26 cellular contexts compared by ENCODE assay signal in the genomic region with DNA sequence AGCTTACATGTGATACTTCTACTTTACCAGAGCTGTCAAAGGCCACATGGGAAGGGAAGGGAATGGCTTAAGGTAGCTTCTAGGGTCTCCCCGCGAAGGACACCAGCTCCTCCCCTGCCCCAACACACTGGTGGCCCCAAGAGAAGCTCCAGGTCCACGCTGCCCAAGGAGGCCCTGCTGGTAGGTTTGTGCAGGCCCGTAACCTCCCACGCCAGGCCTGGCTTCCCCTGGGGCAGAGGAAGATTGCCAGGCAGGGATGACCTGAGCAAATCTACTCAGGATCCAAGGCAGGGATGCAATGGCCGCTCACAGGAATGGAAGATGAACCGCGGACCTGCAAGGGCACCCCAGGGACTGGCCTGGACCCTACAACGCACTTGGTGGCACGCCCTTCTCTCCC.
"Had no signal": no experiment of that assay in that cellular context is flagged by ENCODE, and none has a peak within 500 bp of the region (broad histone marks: within the 10 kb centered on the region; RNA-seq: fewer than 3 reads in every experiment).

No MANE protein-coding gene starts in this region.

- ATAC-seq: activated CD8-positive, alpha-beta memory T cell treated with anti-CD3 and anti-CD28 coated beads, Interleukin-2, amount 10 ng/mL, durations not matched to agents 7 days and 5 days; K562; Panc1; WTC11 had no signal

- H3K27ac ChIP-seq: ascending aorta, cardiac muscle cell, SJSA1 had no signal

- DNase-seq: activated CD4-positive, alpha-beta memory T cell treated with anti-CD3 and anti-CD28 coated beads, Interleukin-2, amount 10 ng/mL, durations not matched to agents 7 days and 5 days; activated CD4-positive, alpha-beta T cell treated with anti-CD3 and anti-CD28 coated beads for 1 hour; activated CD4-positive, alpha-beta T cell treated with anti-CD3 and anti-CD28 coated beads for 48 hours; activated CD8-positive, alpha-beta memory T cell treated with anti-CD3 and anti-CD28 coated beads for 24 hours; activated CD8-positive, alpha-beta memory T cell treated with anti-CD3 and anti-CD28 coated beads, Interleukin-2, amount 10 ng/mL, durations not matched to agents 7 days and 5 days; activated CD8-positive, alpha-beta memory T cell treated with anti-CD3 and anti-CD28 coated beads, Interleukin-2, amount 50 U/mL, for 48 hours; activated gamma-delta T cell; activated naive CD4-positive, alpha-beta T cell treated with Interleukin-2 at 50 U/mL for 16 hours; activated naive CD8-positive, alpha-beta T cell treated with anti-CD3 and anti-CD28 coated beads, Interleukin-2, amount 10 ng/mL, durations not matched to agents 7 days and 5 days; activated T-cell treated with anti-CD3 and anti-CD28 coated beads, Interleukin-2, amount 50 U/mL, for 24 hours; amygdala; Karpas-422; NCI-H1105 treated with DMSO at 0.1 percent for 48 hours; NCI-H1436 treated with DMSO at 0.1 percent for 48 hours; NCI-H1694 treated with DMSO at 0.1 percent for 48 hours; NCI-H2029; NCI-H345; NCI-H524 treated with DMSO at 0.1 percent for 48 hours; SHP77 treated with DMSO at 0.1 percent for 48 hours; SK-N-SH had no signal
